31 cellular contexts compared by ENCODE assay signal in genomic region chr5:1966461-1966860, GRCh38.
"Had no signal": no experiment of that assay in that cellular context is flagged by ENCODE, and none has a peak within 500 bp of the region (broad histone marks: within the 10 kb centered on the region; RNA-seq: fewer than 3 reads in every experiment).

No MANE protein-coding gene starts in this region.

- H3K36me3 ChIP-seq: gastrocnemius medialis, lower lobe of right lung, neutrophil, pancreas, prostate gland, sigmoid colon, stomach, thyroid gland, upper lobe of left lung had no signal

- H3K27me3 Mint-ChIP-seq: activated CD4-positive, alpha-beta memory T cell treated with anti-CD3 and anti-CD28 coated beads, Interleukin-2, amount 10 ng/mL, durations not matched to agents 7 days and 5 days; activated CD4-positive, alpha-beta T cell treated with anti-CD3 and anti-CD28 coated beads, Interleukin-2, amount 10 ng/mL, durations not matched to agents 7 days and 5 days had no signal

- H3K4me3 ChIP-seq: gastrocnemius medialis, hepatocyte, lower lobe of right lung, mucosa of descending colon, pancreas, prostate gland, sigmoid colon, stomach, thyroid gland, upper lobe of left lung had no signal

- H3K9me3 ChIP-seq: gastrocnemius medialis, lower lobe of right lung, mucosa of descending colon, neutrophil, pancreas, prostate gland, sigmoid colon, stomach, thyroid gland, upper lobe of left lung had no signal

- H3K4me1 Mint-ChIP-seq: activated CD4-positive, alpha-beta memory T cell treated with anti-CD3 and anti-CD28 coated beads, Interleukin-2, amount 10 ng/mL, durations not matched to agents 7 days and 5 days; activated CD4-positive, alpha-beta T cell treated with anti-CD3 and anti-CD28 coated beads, Interleukin-2, amount 10 ng/mL, durations not matched to agents 7 days and 5 days; stimulated activated naive B cell treated with anti-CD40 and anti-IgM and Interleukin-4, amounts not matched to agents 10 μg/mL and 1 μg/mL and 100 μg/mL, for 72 hours had no signal

- H3K4me1 ChIP-seq: gastrocnemius medialis, lower lobe of right lung, pancreas, prostate gland, sigmoid colon, stomach, thyroid gland, upper lobe of left lung had no signal

- H3K4me3 Mint-ChIP-seq: activated CD4-positive, alpha-beta memory T cell treated with anti-CD3 and anti-CD28 coated beads, Interleukin-2, amount 10 ng/mL, durations not matched to agents 7 days and 5 days; activated CD4-positive, alpha-beta T cell treated with anti-CD3 and anti-CD28 coated beads, Interleukin-2, amount 10 ng/mL, durations not matched to agents 7 days and 5 days; activated naive CD8-positive, alpha-beta T cell; activated T-cell treated with anti-CD3 and anti-CD28 coated beads, Interleukin-2, amount 50 U/mL, for 72 hours; natural killer cell treated with Interleukin-12 subunit alpha and Interleukin-12 subunit beta and Interleukin-15 and Interleukin-18, amount 100 ng/mL, for 72 hours; stimulated activated naive B cell treated with anti-CD40 and anti-IgM and Interleukin-4, amounts not matched to agents 10 μg/mL and 1 μg/mL and 100 μg/mL, for 72 hours had no signal

- H3K27ac ChIP-seq: gastrocnemius medialis, hepatocyte, lower lobe of right lung, neutrophil, pancreas, prostate gland, sigmoid colon, stomach, thyroid gland, upper lobe of left lung had no signal

- H3K27me3 ChIP-seq: hepatocyte, neutrophil, pancreas, sigmoid colon, stomach, thyroid gland, upper lobe of left lung had no signal

- FAIRE-seq: colon, kidney, pancreas, small intestine had no signal

- DNase-seq: activated CD4-positive, alpha-beta memory T cell treated with anti-CD3 and anti-CD28 coated beads, Interleukin-2, amount 10 ng/mL, durations not matched to agents 7 days and 5 days; activated CD4-positive, alpha-beta T cell treated with anti-CD3 and anti-CD28 coated beads for 1 hour; activated CD4-positive, alpha-beta T cell treated with anti-CD3 and anti-CD28 coated beads, Interleukin-2, amount 10 ng/mL, durations not matched to agents 7 days and 5 days; activated effector memory CD4-positive, alpha-beta T cell treated with Interleukin-2 at 50 U/mL for 16 hours; activated naive CD4-positive, alpha-beta T cell treated with Interleukin-2 at 50 U/mL for 16 hours; activated T-cell treated with anti-CD3 and anti-CD28 coated beads, Interleukin-2, amount 50 U/mL, for 72 hours; anterior cingulate cortex; dermis blood vessel endothelial cell; effector CD4-positive, alpha-beta T cell; gastrocnemius medialis; kidney; lower lobe of right lung; mucosa of descending colon; pancreas; retina; sigmoid colon; small intestine; stimulated activated CD4-positive, alpha-beta T cell treated with anti-CD3 and anti-CD28 coated beads, Interleukin-1b, Interleukin-23, amount 100 ng/mL, for 48 hours; stimulated activated CD4-positive, alpha-beta T cell treated with anti-CD3 and anti-CD28 coated beads, Interleukin-4, amount 100 ng/mL, for 4 hours; stimulated activated CD8-positive, alpha-beta memory T cell treated with anti-CD3 and anti-CD28 coated beads, Interleukin-4, amount 100 ng/mL, for 48 hours; stimulated activated naive B cell treated with anti-CD40 and anti-IgM and Interleukin-4, amounts not matched to agents 10 μg/mL and 1 μg/mL and 100 μg/mL, for 72 hours; stomach; T-helper 2 cell; thyroid gland; upper lobe of left lung had no signal

- H3K36me3 Mint-ChIP-seq: activated naive CD8-positive, alpha-beta T cell; natural killer cell treated with Interleukin-12 subunit alpha and Interleukin-12 subunit beta and Interleukin-15 and Interleukin-18, amount 100 ng/mL, for 72 hours; stimulated activated naive B cell treated with anti-CD40 and anti-IgM and Interleukin-4, amounts not matched to agents 10 μg/mL and 1 μg/mL and 100 μg/mL, for 72 hours had no signal

- ATAC-seq: activated T-cell treated with anti-CD3 and anti-CD28 coated beads, Interleukin-2, amount 50 U/mL, for 72 hours; mucosa of descending colon; natural killer cell treated with Interleukin-12 subunit alpha and Interleukin-12 subunit beta and Interleukin-15 and Interleukin-18, amount 100 ng/mL, for 72 hours; pancreas; stimulated activated naive B cell treated with anti-CD40 and anti-IgM and Interleukin-4, amounts not matched to agents 10 μg/mL and 1 μg/mL and 100 μg/mL, for 72 hours had no signal

- H3K27ac Mint-ChIP-seq: activated CD4-positive, alpha-beta memory T cell treated with anti-CD3 and anti-CD28 coated beads, Interleukin-2, amount 10 ng/mL, durations not matched to agents 7 days and 5 days; activated CD4-positive, alpha-beta T cell treated with anti-CD3 and anti-CD28 coated beads, Interleukin-2, amount 10 ng/mL, durations not matched to agents 7 days and 5 days; activated naive CD8-positive, alpha-beta T cell; activated T-cell treated with anti-CD3 and anti-CD28 coated beads, Interleukin-2, amount 50 U/mL, for 72 hours; natural killer cell treated with Interleukin-12 subunit alpha and Interleukin-12 subunit beta and Interleukin-15 and Interleukin-18, amount 100 ng/mL, for 72 hours; stimulated activated naive B cell treated with anti-CD40 and anti-IgM and Interleukin-4, amounts not matched to agents 10 μg/mL and 1 μg/mL and 100 μg/mL, for 72 hours had no signal

- H3K9me3 Mint-ChIP-seq: activated CD4-positive, alpha-beta memory T cell treated with anti-CD3 and anti-CD28 coated beads, Interleukin-2, amount 10 ng/mL, durations not matched to agents 7 days and 5 days; activated CD4-positive, alpha-beta T cell treated with anti-CD3 and anti-CD28 coated beads, Interleukin-2, amount 10 ng/mL, durations not matched to agents 7 days and 5 days; activated T-cell treated with anti-CD3 and anti-CD28 coated beads, Interleukin-2, amount 50 U/mL, for 72 hours; natural killer cell treated with Interleukin-12 subunit alpha and Interleukin-12 subunit beta and Interleukin-15 and Interleukin-18, amount 100 ng/mL, for 72 hours had no signal
